Comparison of ENCODE assay signal across 16 cellular contexts in the genomic region with DNA sequence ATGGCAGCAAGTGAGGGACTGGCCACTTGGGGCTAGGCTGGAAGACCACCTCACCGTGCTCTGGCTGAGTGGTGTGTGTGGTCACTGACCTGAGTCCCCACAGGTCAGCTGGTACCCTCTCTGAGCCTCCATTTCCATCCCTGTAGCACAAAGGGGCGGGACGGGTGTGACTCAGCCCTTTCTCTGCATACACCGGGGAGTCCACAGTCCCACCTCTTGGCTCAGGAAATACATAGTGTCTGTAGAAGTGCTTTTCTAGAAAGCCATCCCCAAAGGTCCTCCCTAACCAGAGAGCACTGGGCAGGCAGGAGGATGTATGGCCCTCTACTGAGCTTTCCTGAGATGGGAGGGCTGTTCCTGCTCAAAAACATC. TPM values are rescaled to one million over a fixed set of nuclear protein-coding genes. Genes with fewer than 3 reads are reported as not detected.
DNase-seq lines count a peak whose midpoint lies in the region; ATAC-seq and TF ChIP-seq lines count a peak whose summit lies in the region.
"Had no signal": no experiment of that assay in that cellular context is flagged by ENCODE, and none has a peak within 500 bp of the region (broad histone marks: within the 10 kb centered on the region; RNA-seq: fewer than 3 reads in every experiment).

No MANE protein-coding gene starts in this region.

- H2AFZ ChIP-seq in OCI-LY3 (ENCODE audit: low read depth, low read length): no peak overlapping the region

- H4K20me1 ChIP-seq in OCI-LY3 (ENCODE audit: insufficient read depth, low read length): no peaks in the 10 kb centered on the region

- H3K9me3 Mint-ChIP-seq in stimulated activated naive CD8-positive, alpha-beta T cell treated with anti-CD3 and anti-CD28 coated beads, Interleukin-15, amount 100 ng/mL, for 72 hours: no peaks in the 10 kb centered on the region
- H3K9me3 Mint-ChIP-seq: immature natural killer cell had no signal

- H3K9ac ChIP-seq in OCI-LY3 (ENCODE audit: low read length): no peak overlapping the region; the same call in 1 of the 2 replicates

- H3K36me3 ChIP-seq in OCI-LY3 (replicated peaks; ENCODE audit: low read depth, low read length): no peaks in the 10 kb centered on the region
- H3K36me3 ChIP-seq: ascending aorta, MG63 had no signal

- H3K4me3 ChIP-seq in OCI-LY3 (ENCODE audit: low read length): peak overlapping the region; percentile 19; the same call in 1 of the 2 replicates
- H3K4me3 ChIP-seq: ascending aorta, lung, MG63 had no signal

- peak; percentile 58 for ATAC-seq in stimulated activated naive CD8-positive, alpha-beta T cell treated with anti-CD3 and anti-CD28 coated beads, Interleukin-15, Interleukin-2, amounts not matched to agents 100 U/mL and 50 U/mL, for 24 hours
- ATAC-seq in stimulated activated naive CD8-positive, alpha-beta T cell treated with anti-CD3 and anti-CD28 coated beads, Interleukin-15, amount 100 ng/mL, for 72 hours: no peak
- ATAC-seq in esophagus mucosa (peak; percentile 44), HG02840 (IDR thresholded peaks at IDR 0.05; ENCODE audit: low FRiP score, unreplicated experiment) (no peak)
- ATAC-seq: stimulated activated memory B cell treated with anti-CD40 and anti-IgM and Interleukin-4, amounts not matched to agents 10 μg/mL and 1 μg/mL and 100 μg/mL, for 72 hours had no signal

- no peak for TF ChIP-seq CTCF in OCI-LY3 (IDR thresholded peaks at IDR 0.05; ENCODE audit: low read depth, low read length)

- peaks cover 25% of the 10 kb centered on the region for H3K27me3 ChIP-seq in OCI-LY3 (ENCODE audit: low read depth, low read length)
- H3K27me3 ChIP-seq: ascending aorta, MG63 had no signal

- peak overlapping the region in 1 of 2 donors; percentile 24 for H3K27ac Mint-ChIP-seq in stimulated activated naive CD8-positive, alpha-beta T cell treated with anti-CD3 and anti-CD28 coated beads, Interleukin-15, amount 100 ng/mL, for 72 hours
- H3K27ac Mint-ChIP-seq: immature natural killer cell; stimulated activated memory B cell treated with anti-CD40 and anti-IgM and Interleukin-4, amounts not matched to agents 10 μg/mL and 1 μg/mL and 100 μg/mL, for 72 hours had no signal

- no peaks in the 10 kb centered on the region for H3K79me2 ChIP-seq in OCI-LY3 (ENCODE audit: low read length)

- peaks cover 8% of the 10 kb centered on the region for H3K27me3 Mint-ChIP-seq in stimulated activated naive CD8-positive, alpha-beta T cell treated with anti-CD3 and anti-CD28 coated beads, Interleukin-15, amount 100 ng/mL, for 72 hours

- no peaks in the 10 kb centered on the region for H3K9me3 ChIP-seq in OCI-LY3 (ENCODE audit: insufficient read depth, low read length)
- H3K9me3 ChIP-seq: ascending aorta, MG63 had no signal

- H3K4me1 Mint-ChIP-seq in stimulated activated naive CD8-positive, alpha-beta T cell treated with anti-CD3 and anti-CD28 coated beads, Interleukin-15, amount 100 ng/mL, for 72 hours: peaks cover 31% of the 10 kb centered on the region
- H3K4me1 Mint-ChIP-seq: immature natural killer cell; stimulated activated memory B cell treated with anti-CD40 and anti-IgM and Interleukin-4, amounts not matched to agents 10 μg/mL and 1 μg/mL and 100 μg/mL, for 72 hours had no signal

- no peak for DNase-seq in stimulated activated naive CD8-positive, alpha-beta T cell treated with anti-CD3 and anti-CD28 coated beads, Interleukin-15, Interleukin-2, amounts not matched to agents 100 U/mL and 50 U/mL, for 24 hours
- no peak for DNase-seq in stimulated activated naive CD8-positive, alpha-beta T cell treated with anti-CD3 and anti-CD28 coated beads, Interleukin-15, amount 100 ng/mL, for 72 hours
- DNase-seq in cerebellum (ENCODE audit: low spot score): no peak
- DNase-seq in NCI-H1417 treated with DMSO at 0.1 percent for 48 hours (lab: John Stamatoyannopoulos, UW): no peak
- DNase-seq: GOT3, head of caudate nucleus, immature natural killer cell, MG63, NCI-H146, occipital lobe had no signal

- no peak overlapping the region for H3K4me3 Mint-ChIP-seq in stimulated activated naive CD8-positive, alpha-beta T cell treated with anti-CD3 and anti-CD28 coated beads, Interleukin-15, amount 100 ng/mL, for 72 hours
- H3K4me3 Mint-ChIP-seq: immature natural killer cell; stimulated activated memory B cell treated with anti-CD40 and anti-IgM and Interleukin-4, amounts not matched to agents 10 μg/mL and 1 μg/mL and 100 μg/mL, for 72 hours had no signal

- H3K4me2 ChIP-seq in OCI-LY3 (ENCODE audit: low read length): peak overlapping the region; percentile 58

- H3K4me1 ChIP-seq in OCI-LY3 (ENCODE audit: low read length): peaks cover 32% of the 10 kb centered on the region
- H3K4me1 ChIP-seq: ascending aorta had no signal

- H3K27ac ChIP-seq in OCI-LY3 (ENCODE audit: low read length): peak overlapping the region; percentile 33; the same call in 1 of the 2 replicates
- H3K27ac ChIP-seq: ascending aorta had no signal

RNA-seq across cellular contexts. Expression of gene WNT7A, which starts 27.2 kb away (rescaled TPM):
- total RNA-seq in esophagus mucosa (0.16 TPM), cerebellum (5.4 TPM)
- total RNA-seq: ascending aorta had no signal

Comparison
In these comparisons a context has a peak if more than half of its experiments do, and no peak if none do; other contexts are left out.
1. ATAC-seq: peak in stimulated activated naive CD8-positive, alpha-beta T cell treated with anti-CD3 and anti-CD28 coated beads, Interleukin-15, Interleukin-2, amounts not matched to agents 100 U/mL and 50 U/mL, for 24 hours (single experiment) and esophagus mucosa (single experiment); none in stimulated activated naive CD8-positive, alpha-beta T cell treated with anti-CD3 and anti-CD28 coated beads, Interleukin-15, amount 100 ng/mL, for 72 hours (single experiment) and HG02840 (single experiment).